ENCODE assay signal across 10 cellular contexts in the genomic region with DNA sequence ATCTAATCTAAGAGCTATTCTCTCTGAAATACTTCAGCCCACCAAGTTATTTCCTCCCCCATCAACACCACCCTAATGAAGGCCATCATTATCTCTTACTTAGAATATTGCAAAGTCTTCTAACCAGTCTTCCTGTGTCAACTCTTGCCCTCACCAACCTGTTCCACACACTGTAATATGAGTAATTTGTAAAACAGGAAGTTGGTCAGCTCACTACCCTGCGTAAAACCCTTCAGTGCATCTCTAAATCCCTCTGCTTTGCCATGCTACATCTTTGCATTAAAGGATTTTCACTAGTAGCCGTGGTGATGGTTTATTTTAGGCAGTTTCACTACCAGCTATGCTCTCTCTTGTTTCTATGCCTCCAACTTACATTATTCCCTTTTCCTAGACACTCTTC.
A peak's percentile ranks its signal among the peaks of the same experiment; 100 is the strongest.
DNase-seq lines count a peak whose midpoint lies in the region; ATAC-seq and TF ChIP-seq lines count a peak whose summit lies in the region.
"Had no signal": no experiment of that assay in that cellular context is flagged by ENCODE, and none has a peak within 500 bp of the region (broad histone marks: within the 10 kb centered on the region; RNA-seq: fewer than 3 reads in every experiment).

No MANE protein-coding gene starts in this region.

- no peak for TF ChIP-seq CTCF in natural killer cell (IDR thresholded peaks at IDR 0.05)

- no peak overlapping the region for H3K18ac ChIP-seq in mesendoderm (ENCODE audit: low read length)

- POLR2A ChIA-PET in activated CD4-positive, alpha-beta T cell treated with anti-CD3 and anti-CD28 coated beads, Interleukin-2, amount 10 ng/mL, durations not matched to agents 7 days and 5 days (lab: Charles Lee): no interaction called here

- H3K9ac ChIP-seq in mesendoderm (ENCODE audit: low read length): no peak overlapping the region

- CTCF ChIA-PET in activated CD4-positive, alpha-beta T cell treated with anti-CD3 and anti-CD28 coated beads, Interleukin-2, amount 10 ng/mL, durations not matched to agents 7 days and 5 days (lab: Charles Lee): interaction anchor here (1.5 kb wide), 1 partner anchor 11 kb away, joined by 5 read pairs; no protein-coding TSS in a partner anchor

- intact Hi-C loops in natural killer cell (cut with micrococcal nuclease): loop anchor here (1.0 to 5.0 kb wide), 4 partner anchors 41 to 248 kb away; a partner anchor contains a TSS

- no CpG with 5 or more reads among the region's 2 CpGs for WGBS in mesendoderm (ENCODE audit: extremely low coverage, insufficient coverage, low lambda C conversion rate)

- peaks cover 7% of the 10 kb centered on the region for H3K9me3 Mint-ChIP-seq in activated CD4-positive, alpha-beta T cell treated with anti-CD3 and anti-CD28 coated beads, Interleukin-2, amount 10 ng/mL, durations not matched to agents 7 days and 5 days
- peaks cover 3 to 7% of the 10 kb centered on the region in 2 donors for H3K9me3 Mint-ChIP-seq in natural killer cell

- H3K36me3 Mint-ChIP-seq in activated CD4-positive, alpha-beta T cell treated with anti-CD3 and anti-CD28 coated beads, Interleukin-2, amount 10 ng/mL, durations not matched to agents 7 days and 5 days (ENCODE audit: low read depth): peaks cover 11% of the 10 kb centered on the region
- H3K36me3 Mint-ChIP-seq in natural killer cell: no peaks in the 10 kb centered on the region

- no peak overlapping the region for H4K8ac ChIP-seq in mesendoderm (ENCODE audit: low read depth, low read length)

- H3K4me1 ChIP-seq in mesendoderm (ENCODE audit: control insufficient read depth, low read depth, low read length): no peaks in the 10 kb centered on the region

- no peaks in the 10 kb centered on the region for H3K27me3 ChIP-seq in mesendoderm (ENCODE audit: insufficient read depth, low read length, poor library complexity)

- peak; percentile 15 for DNase-seq in activated CD4-positive, alpha-beta T cell treated with anti-CD3 and anti-CD28 coated beads, Interleukin-2, amount 10 ng/mL, durations not matched to agents 7 days and 5 days
- DNase-seq in activated CD4-positive, alpha-beta T cell treated with anti-CD3 and anti-CD28 coated beads, Interleukin-2, amount 50 U/mL, for 1 hour: no peak
- peak; percentile 69 for DNase-seq in NOMO-1 treated with DMSO at 0.1 percent for 48 hours (lab: John Stamatoyannopoulos, UW; ENCODE audit: unreplicated experiment)
- peak; percentile 17 for DNase-seq in natural killer cell
- no peak for DNase-seq in mesendoderm
- no peak for DNase-seq in DMS79 (lab: John Stamatoyannopoulos, UW)
- DNase-seq in NCI-H774 (lab: John Stamatoyannopoulos, UW): no peak

- H3K27ac Mint-ChIP-seq in activated CD4-positive, alpha-beta T cell treated with anti-CD3 and anti-CD28 coated beads, Interleukin-2, amount 10 ng/mL, durations not matched to agents 7 days and 5 days: peak overlapping the region; percentile 25
- H3K27ac Mint-ChIP-seq in natural killer cell: peak overlapping the region; percentile 85 to 91

- no peaks in the 10 kb centered on the region for H3K27me3 Mint-ChIP-seq in activated CD4-positive, alpha-beta T cell treated with anti-CD3 and anti-CD28 coated beads, Interleukin-2, amount 10 ng/mL, durations not matched to agents 7 days and 5 days
- H3K27me3 Mint-ChIP-seq in natural killer cell (ENCODE audit: low read depth in 2 of 2): no peaks in the 10 kb centered on the region

- H2BK15ac ChIP-seq in mesendoderm (replicated peaks; ENCODE audit: low read depth): no peak overlapping the region

- no peak overlapping the region for H3K4ac ChIP-seq in mesendoderm (ENCODE audit: low read depth, low read length)

- peak; percentile 85 for ATAC-seq in HG02759 (IDR thresholded peaks at IDR 0.05; ENCODE audit: unreplicated experiment)
- peak; percentile 94 to 98 (median 98) for ATAC-seq in natural killer cell
- ATAC-seq: Panc1 had no signal

- no peaks in the 10 kb centered on the region for H3K36me3 ChIP-seq in mesendoderm (ENCODE audit: control insufficient read depth, insufficient read depth, low read length)

- no peaks in the 10 kb centered on the region for H3K79me2 ChIP-seq in mesendoderm (ENCODE audit: control insufficient read depth, insufficient read depth, low read length)

- H4K5ac ChIP-seq in mesendoderm (ENCODE audit: low read length): no peak overlapping the region

- H3K4me2 ChIP-seq in mesendoderm (ENCODE audit: low read length): no peak overlapping the region

- no peak overlapping the region for H3K27ac ChIP-seq in mesendoderm (ENCODE audit: low read depth, low read length)

- no peak overlapping the region for H3K4me3 Mint-ChIP-seq in activated CD4-positive, alpha-beta T cell treated with anti-CD3 and anti-CD28 coated beads, Interleukin-2, amount 10 ng/mL, durations not matched to agents 7 days and 5 days
- H3K4me3 Mint-ChIP-seq in natural killer cell: peak overlapping the region; percentile 86

- H3K23ac ChIP-seq in mesendoderm (ENCODE audit: low read length): no peak overlapping the region

- no peak overlapping the region for H2BK5ac ChIP-seq in mesendoderm (ENCODE audit: low read length)

- no peak overlapping the region for H2BK120ac ChIP-seq in mesendoderm (ENCODE audit: low read depth, low read length)

- H3K4me1 Mint-ChIP-seq in activated CD4-positive, alpha-beta T cell treated with anti-CD3 and anti-CD28 coated beads, Interleukin-2, amount 10 ng/mL, durations not matched to agents 7 days and 5 days: peaks cover 12% of the 10 kb centered on the region
- H3K4me1 Mint-ChIP-seq in natural killer cell: peaks cover 51 to 62% of the 10 kb centered on the region in 2 donors

- no peak overlapping the region for H3K56ac ChIP-seq in mesendoderm (ENCODE audit: low read length)

- no peak overlapping the region for H3K4me3 ChIP-seq in mesendoderm (ENCODE audit: low read length)
- H3K4me3 ChIP-seq: skin epidermis had no signal

- H2AK5ac ChIP-seq in mesendoderm (ENCODE audit: low read length): no peak overlapping the region

- no peaks in the 10 kb centered on the region for H3K79me1 ChIP-seq in mesendoderm (ENCODE audit: low read length)

Comparison
In these comparisons a context has a peak if more than half of its experiments do, and no peak if none do; other contexts are left out.
1. DNase-seq: peak in activated CD4-positive, alpha-beta T cell treated with anti-CD3 and anti-CD28 coated beads, Interleukin-2, amount 10 ng/mL, durations not matched to agents 7 days and 5 days (single experiment), NOMO-1 treated with DMSO at 0.1 percent for 48 hours (single experiment) and natural killer cell (single experiment); none in activated CD4-positive, alpha-beta T cell treated with anti-CD3 and anti-CD28 coated beads, Interleukin-2, amount 50 U/mL, for 1 hour (single experiment), mesendoderm (single experiment), DMS79 (single experiment) and NCI-H774 (single experiment).